7 cellular contexts compared by ENCODE assay signal in genomic region chr11:64970731-64971151, GRCh38.
A peak's percentile ranks its signal among the peaks of the same experiment; 100 is the strongest.
DNase-seq lines count a peak whose midpoint lies in the region; ATAC-seq and TF ChIP-seq lines count a peak whose summit lies in the region.
"Had no signal": no experiment of that assay in that cellular context is flagged by ENCODE, and none has a peak within 500 bp of the region (broad histone marks: within the 10 kb centered on the region; RNA-seq: fewer than 3 reads in every experiment).

No MANE protein-coding gene starts in this region.

- DNase-seq in activated CD4-positive, alpha-beta T cell treated with anti-CD3 and anti-CD28 coated beads for 24 hours (ENCODE audit: low read depth in 2 of 2): peak; percentile 10 to 11
- DNase-seq in activated CD4-positive, alpha-beta T cell treated with anti-CD3 and anti-CD28 coated beads, Interleukin-2, amount 50 U/mL, for 1 hour: no peak
- DNase-seq in epithelial cell of esophagus (ENCODE audit: low read depth) (peak; percentile 98), NCI-H2196 (lab: John Stamatoyannopoulos, UW; ENCODE audit: unreplicated experiment) (no peak), NCI-H1930 (lab: John Stamatoyannopoulos, UW) (no peak)
- DNase-seq in stimulated activated naive B cell treated with anti-CD40 and anti-IgM and Interleukin-4, amounts not matched to agents 10 μg/mL and 1 μg/mL and 100 μg/mL, for 72 hours: peak; percentile 8

- ATAC-seq in stimulated activated naive B cell treated with anti-CD40 and anti-IgM and Interleukin-4, amounts not matched to agents 10 μg/mL and 1 μg/mL and 100 μg/mL, for 72 hours (replicated peaks): peak; percentile 46 to 71

- peaks cover 13 to 24% of the 10 kb centered on the region in 2 donors for H3K4me1 Mint-ChIP-seq in stimulated activated naive B cell treated with anti-CD40 and anti-IgM and Interleukin-4, amounts not matched to agents 10 μg/mL and 1 μg/mL and 100 μg/mL, for 72 hours
- H3K4me1 Mint-ChIP-seq: neural crest cell had no signal

- H3K4me3 Mint-ChIP-seq in stimulated activated naive B cell treated with anti-CD40 and anti-IgM and Interleukin-4, amounts not matched to agents 10 μg/mL and 1 μg/mL and 100 μg/mL, for 72 hours: peak overlapping the region; percentile 64 to 79
- H3K4me3 Mint-ChIP-seq: neural crest cell had no signal

- H3K4me3 ChIP-seq in epithelial cell of esophagus (ENCODE audit: low read length): no peak overlapping the region

- H3K27ac Mint-ChIP-seq in stimulated activated naive B cell treated with anti-CD40 and anti-IgM and Interleukin-4, amounts not matched to agents 10 μg/mL and 1 μg/mL and 100 μg/mL, for 72 hours: peak overlapping the region; percentile 65

- H3K27me3 Mint-ChIP-seq in stimulated activated naive B cell treated with anti-CD40 and anti-IgM and Interleukin-4, amounts not matched to agents 10 μg/mL and 1 μg/mL and 100 μg/mL, for 72 hours: no peaks in the 10 kb centered on the region

- no peaks in the 10 kb centered on the region for H3K9me3 Mint-ChIP-seq in stimulated activated naive B cell treated with anti-CD40 and anti-IgM and Interleukin-4, amounts not matched to agents 10 μg/mL and 1 μg/mL and 100 μg/mL, for 72 hours
- H3K9me3 Mint-ChIP-seq: neural crest cell had no signal

- no peaks in the 10 kb centered on the region for H3K36me3 Mint-ChIP-seq in stimulated activated naive B cell treated with anti-CD40 and anti-IgM and Interleukin-4, amounts not matched to agents 10 μg/mL and 1 μg/mL and 100 μg/mL, for 72 hours

- no peak for TF ChIP-seq CTCF in epithelial cell of esophagus (IDR thresholded peaks at IDR 0.05; ENCODE audit: insufficient read depth, low read depth, low read length, missing control alignments)

Comparison
In these comparisons a context has a peak if more than half of its experiments do, and no peak if none do; other contexts are left out.
1. DNase-seq: peak in activated CD4-positive, alpha-beta T cell treated with anti-CD3 and anti-CD28 coated beads for 24 hours (2 of 2), epithelial cell of esophagus (single experiment) and stimulated activated naive B cell treated with anti-CD40 and anti-IgM and Interleukin-4, amounts not matched to agents 10 μg/mL and 1 μg/mL and 100 μg/mL, for 72 hours (single experiment); none in activated CD4-positive, alpha-beta T cell treated with anti-CD3 and anti-CD28 coated beads, Interleukin-2, amount 50 U/mL, for 1 hour (single experiment), NCI-H2196 (single experiment) and NCI-H1930 (0 of 2).